ENCODE assay signal across 32 cellular contexts in the genomic region with DNA sequence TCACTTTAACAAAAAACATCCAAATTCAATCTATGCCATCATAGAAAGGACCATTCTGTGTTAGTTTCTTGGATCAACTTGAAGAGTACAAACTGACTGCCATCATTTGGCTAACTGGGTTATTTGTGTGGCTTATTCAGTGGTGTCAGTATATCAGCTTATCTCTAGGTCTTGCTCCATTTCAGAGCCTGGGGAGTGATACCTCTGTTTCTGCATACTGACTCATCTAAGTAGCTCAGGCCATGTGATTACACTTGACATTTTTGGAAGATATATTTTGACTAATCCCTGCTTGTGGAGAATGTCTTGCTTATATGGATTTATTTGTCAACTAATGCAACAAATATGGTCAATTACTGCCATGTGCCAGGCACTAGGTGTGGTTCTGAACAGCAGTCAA.
"Had no signal": no experiment of that assay in that cellular context is flagged by ENCODE, and none has a peak within 500 bp of the region (broad histone marks: within the 10 kb centered on the region; RNA-seq: fewer than 3 reads in every experiment).

No MANE protein-coding gene starts in this region.

- H3K4me3 Mint-ChIP-seq: activated B cell treated with CpG ODN at 0.5 μM for 24 hours; activated CD4-positive, alpha-beta memory T cell treated with anti-CD3 and anti-CD28 coated beads for 36 hours; activated CD4-positive, alpha-beta T cell treated with anti-CD3 and anti-CD28 coated beads for 36 hours; activated CD4-positive, alpha-beta T cell treated with anti-CD3 and anti-CD28 coated beads, Interleukin-2, amount 10 ng/mL, durations not matched to agents 24 days and 14 days; activated CD8-positive, alpha-beta T cell treated with anti-CD3 and anti-CD28 coated beads, Interleukin-2, amount 10 ng/mL, durations not matched to agents 7 days and 5 days; activated naive CD4-positive, alpha-beta T cell treated with anti-CD3 and anti-CD28 coated beads, Interleukin-2, amount 10 ng/mL, durations not matched to agents 7 days and 5 days; activated naive CD8-positive, alpha-beta T cell; activated T-cell treated with anti-CD3 and anti-CD28 coated beads, Interleukin-2, amount 50 U/mL, for 24 hours; activated T-cell treated with anti-CD3 and anti-CD28 coated beads, Interleukin-2, amount 50 U/mL, for 72 hours; endodermal cell; T-cell; T-helper 1 cell treated with Interleukin-12 subunit alpha and Interleukin-12 subunit beta and Interleukin-4 antibody, amounts not matched to agents 30 μg/mL and 1 μg/mL, for 36 hours had no signal

- H3K4me1 Mint-ChIP-seq: activated B cell treated with CpG ODN at 0.5 μM for 24 hours; activated CD4-positive, alpha-beta T cell treated with anti-CD3 and anti-CD28 coated beads for 36 hours; activated CD4-positive, alpha-beta T cell treated with anti-CD3 and anti-CD28 coated beads, Interleukin-2, amount 10 ng/mL, durations not matched to agents 24 days and 14 days; activated naive CD4-positive, alpha-beta T cell treated with anti-CD3 and anti-CD28 coated beads, Interleukin-2, amount 10 ng/mL, durations not matched to agents 7 days and 5 days; endodermal cell; T-cell had no signal

- H3K36me3 Mint-ChIP-seq: activated CD4-positive, alpha-beta memory T cell treated with anti-CD3 and anti-CD28 coated beads for 36 hours; activated naive CD4-positive, alpha-beta T cell treated with anti-CD3 and anti-CD28 coated beads, Interleukin-2, amount 10 ng/mL, durations not matched to agents 7 days and 5 days; activated naive CD8-positive, alpha-beta T cell; T-cell had no signal

- H3K27me3 Mint-ChIP-seq: activated B cell treated with CpG ODN at 0.5 μM for 24 hours; activated CD4-positive, alpha-beta memory T cell treated with anti-CD3 and anti-CD28 coated beads for 36 hours; activated CD4-positive, alpha-beta T cell treated with anti-CD3 and anti-CD28 coated beads, Interleukin-2, amount 10 ng/mL, durations not matched to agents 24 days and 14 days; activated naive CD4-positive, alpha-beta T cell treated with anti-CD3 and anti-CD28 coated beads, Interleukin-2, amount 10 ng/mL, durations not matched to agents 7 days and 5 days; activated naive CD8-positive, alpha-beta T cell; activated T-cell treated with anti-CD3 and anti-CD28 coated beads, Interleukin-2, amount 50 U/mL, for 24 hours; T-cell had no signal

- H3K4me1 ChIP-seq: body of pancreas, colonic mucosa had no signal

- H3K9me3 Mint-ChIP-seq: activated CD4-positive, alpha-beta T cell treated with anti-CD3 and anti-CD28 coated beads, Interleukin-2, amount 10 ng/mL, durations not matched to agents 24 days and 14 days had no signal

- ATAC-seq: activated CD4-positive, alpha-beta T cell treated with anti-CD3 and anti-CD28 coated beads for 36 hours; activated CD8-positive, alpha-beta T cell treated with anti-CD3 and anti-CD28 coated beads, Interleukin-2, amount 10 ng/mL, durations not matched to agents 7 days and 5 days; activated T-cell treated with anti-CD3 and anti-CD28 coated beads, Interleukin-2, amount 50 U/mL, for 72 hours; body of pancreas; esophagus mucosa; T-cell had no signal

- H3K4me3 ChIP-seq: body of pancreas, cardiac muscle cell, colonic mucosa had no signal

- H3K27ac ChIP-seq: body of pancreas, cardiac muscle cell, colonic mucosa, epithelial cell of prostate, WERI-Rb-1 had no signal

- H3K27ac Mint-ChIP-seq: activated B cell treated with CpG ODN at 0.5 μM for 24 hours; activated CD4-positive, alpha-beta memory T cell treated with anti-CD3 and anti-CD28 coated beads for 36 hours; activated CD4-positive, alpha-beta T cell treated with anti-CD3 and anti-CD28 coated beads for 36 hours; activated CD4-positive, alpha-beta T cell treated with anti-CD3 and anti-CD28 coated beads, Interleukin-2, amount 10 ng/mL, durations not matched to agents 24 days and 14 days; activated CD8-positive, alpha-beta T cell treated with anti-CD3 and anti-CD28 coated beads, Interleukin-2, amount 10 ng/mL, durations not matched to agents 7 days and 5 days; activated naive CD4-positive, alpha-beta T cell treated with anti-CD3 and anti-CD28 coated beads, Interleukin-2, amount 10 ng/mL, durations not matched to agents 7 days and 5 days; activated naive CD8-positive, alpha-beta T cell; activated T-cell treated with anti-CD3 and anti-CD28 coated beads, Interleukin-2, amount 50 U/mL, for 24 hours; activated T-cell treated with anti-CD3 and anti-CD28 coated beads, Interleukin-2, amount 50 U/mL, for 72 hours; endodermal cell; T-cell; T-helper 1 cell treated with Interleukin-12 subunit alpha and Interleukin-12 subunit beta and Interleukin-4 antibody, amounts not matched to agents 30 μg/mL and 1 μg/mL, for 36 hours had no signal

- H3K9me3 ChIP-seq: body of pancreas, colonic mucosa had no signal

- H3K27me3 ChIP-seq: body of pancreas, cardiac muscle cell, colonic mucosa had no signal

- H3K36me3 ChIP-seq: cardiac muscle cell, colonic mucosa, WERI-Rb-1 had no signal

- DNase-seq: activated B cell treated with CpG ODN at 0.5 μM for 24 hours; activated CD4-positive, alpha-beta memory T cell treated with anti-CD3 and anti-CD28 coated beads for 36 hours; activated CD4-positive, alpha-beta T cell treated with anti-CD3 and anti-CD28 coated beads for 36 hours; activated CD4-positive, alpha-beta T cell treated with anti-CD3 and anti-CD28 coated beads, Interleukin-2, amount 10 ng/mL, durations not matched to agents 24 days and 14 days; activated CD4-positive, CD25-positive, alpha-beta regulatory T cell treated with anti-CD3 and anti-CD28 coated beads, Interleukin-2, amount 50 U/mL, for 72 hours; activated CD8-positive, alpha-beta memory T cell treated with anti-CD3 and anti-CD28 coated beads, Interleukin-2, amount 50 U/mL, for 48 hours; activated CD8-positive, alpha-beta T cell treated with anti-CD3 and anti-CD28 coated beads, Interleukin-2, amount 10 ng/mL, durations not matched to agents 7 days and 5 days; activated gamma-delta T cell; activated naive CD4-positive, alpha-beta T cell; activated naive CD4-positive, alpha-beta T cell treated with anti-CD3 and anti-CD28 coated beads, Interleukin-2, amount 10 ng/mL, durations not matched to agents 7 days and 5 days; activated T-cell treated with anti-CD3 and anti-CD28 coated beads for 4 hours; activated T-cell treated with anti-CD3 and anti-CD28 coated beads, Interleukin-2, amount 50 U/mL, for 24 hours; activated T-cell treated with anti-CD3 and anti-CD28 coated beads, Interleukin-2, amount 50 U/mL, for 72 hours; amygdala; aorta; body of pancreas; central memory CD4-positive, alpha-beta T cell; cerebellar nuclear complex; colonic mucosa; effector memory CD4-positive, alpha-beta T cell; endodermal cell; foreskin fibroblast; head of caudate nucleus; SW 1271; T-cell; T1000; WERI-Rb-1 had no signal
